9 cellular contexts compared by ENCODE assay signal in the genomic region with DNA sequence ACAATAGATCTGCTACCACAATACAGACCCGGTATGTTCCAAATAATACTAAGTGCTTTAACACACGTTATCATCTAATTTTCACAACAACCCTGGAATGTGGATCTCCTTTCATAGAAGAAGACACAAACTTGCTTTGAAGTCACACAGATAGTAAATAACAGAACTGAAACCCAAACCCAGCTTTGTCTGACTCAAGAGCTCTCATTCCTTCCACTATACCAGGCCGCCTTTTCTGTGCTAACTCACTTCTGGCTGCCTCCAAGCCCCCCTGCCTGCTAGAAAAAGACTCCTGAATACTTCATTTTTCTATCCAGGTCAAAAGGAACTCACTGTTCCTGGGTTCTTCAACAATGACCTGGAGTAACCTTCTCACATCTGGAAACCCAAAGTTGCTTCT. TPM values are rescaled to one million over a fixed set of nuclear protein-coding genes. Genes with fewer than 3 reads are reported as not detected.
A peak's percentile ranks its signal among the peaks of the same experiment; 100 is the strongest.
DNase-seq lines count a peak whose midpoint lies in the region; ATAC-seq and TF ChIP-seq lines count a peak whose summit lies in the region.
"Had no signal": no experiment of that assay in that cellular context is flagged by ENCODE, and none has a peak within 500 bp of the region (broad histone marks: within the 10 kb centered on the region; RNA-seq: fewer than 3 reads in every experiment).

No MANE protein-coding gene starts in this region.

- peak; percentile 77 for DNase-seq in GM12865 (ENCODE audit: low read depth)
- no peak for DNase-seq in activated CD4-positive, alpha-beta memory T cell treated with anti-CD3 and anti-CD28 coated beads, Interleukin-2, amount 10 ng/mL, durations not matched to agents 7 days and 5 days
- DNase-seq in naive thymus-derived CD8-positive, alpha-beta T cell, result no peak
- DNase-seq in NCI-H1930 (lab: John Stamatoyannopoulos, UW), result no peak
- no peak for DNase-seq in GOT3 (lab: John Stamatoyannopoulos, UW)
- no peak for DNase-seq in NCI-H146 treated with DMSO at 0.1 percent for 48 hours (lab: John Stamatoyannopoulos, UW; ENCODE audit: unreplicated experiment)
- no peak for DNase-seq in neuronal stem cell (ENCODE audit: low spot score)
- DNase-seq: NCI-H510A treated with DMSO at 0.1 percent for 48 hours had no signal

- H2AFZ ChIP-seq in neuronal stem cell (ENCODE audit: low read length), result no peak overlapping the region

- H3K9me3 ChIP-seq in neuronal stem cell (replicated peaks in 1 of 2; ENCODE audit: control insufficient read depth in 2 of 2, insufficient read depth in 1 of 2, low read depth in 1 of 2, low read length in 2 of 2), result peaks cover 0 to 1% of the 10 kb centered on the region in 2 donors

- H3K9me3 Mint-ChIP-seq in activated CD4-positive, alpha-beta memory T cell treated with anti-CD3 and anti-CD28 coated beads, Interleukin-2, amount 10 ng/mL, durations not matched to agents 7 days and 5 days, result no peaks in the 10 kb centered on the region
- peaks cover 0 to 3% (median 0%) of the 10 kb centered on the region in 9 donors for H3K9me3 Mint-ChIP-seq in naive thymus-derived CD8-positive, alpha-beta T cell

- no peaks in the 10 kb centered on the region for H3K27me3 ChIP-seq in neuronal stem cell (ENCODE audit: control insufficient read depth in 3 of 3, insufficient read depth in 3 of 3, low read depth in 1 of 3, low read length in 3 of 3)

- H3K14ac ChIP-seq in neuronal stem cell (ENCODE audit: low read length), result no peak overlapping the region

- no peak overlapping the region for H3K27ac ChIP-seq in neuronal stem cell (replicated peaks; ENCODE audit: low read length)

- CTCF ChIA-PET in activated CD4-positive, alpha-beta memory T cell treated with anti-CD3 and anti-CD28 coated beads, Interleukin-2, amount 10 ng/mL, durations not matched to agents 7 days and 5 days (lab: Charles Lee), result interaction anchor here (1.0 to 2.9 kb wide), 4 partner anchors 11 to 46 kb away, joined by 3 to 15 read pairs (median 4); a partner anchor contains a TSS

- TF ChIP-seq CTCF in GM12865 (IDR thresholded peaks at IDR 0.05; ENCODE audit: insufficient read depth, low read depth, low read length, missing control alignments), result no peak

- no peak overlapping the region for H3K23ac ChIP-seq in neuronal stem cell (ENCODE audit: low read depth, low read length, poor library complexity)

- H2AK5ac ChIP-seq in neuronal stem cell (ENCODE audit: low read depth, low read length), result no peak overlapping the region

- POLR2A ChIA-PET in activated CD4-positive, alpha-beta memory T cell treated with anti-CD3 and anti-CD28 coated beads, Interleukin-2, amount 10 ng/mL, durations not matched to agents 7 days and 5 days (lab: Charles Lee), result interaction anchor here (3.2 to 7.2 kb wide), 2 partner anchors 12 to 80 kb away, joined by 19 to 80 read pairs; a partner anchor contains a TSS
- POLR2A ChIA-PET in naive thymus-derived CD8-positive, alpha-beta T cell (lab: Charles Lee), result interaction anchor here (2.3 to 4.7 kb wide), 2 partner anchors 11 kb away, joined by 11 to 73 read pairs; no protein-coding TSS in a partner anchor

- H3K4ac ChIP-seq in neuronal stem cell (ENCODE audit: low read length), result no peak overlapping the region

- peaks cover 16 to 73% of the 10 kb centered on the region in 2 donors for H3K36me3 ChIP-seq in neuronal stem cell (replicated peaks in 1 of 2; ENCODE audit: control insufficient read depth in 2 of 2, insufficient read depth in 2 of 2, low read length in 2 of 2)

- no peak overlapping the region for H3K9ac ChIP-seq in neuronal stem cell (ENCODE audit: low read depth, low read length, poor library complexity)

- H3K79me1 ChIP-seq in neuronal stem cell (ENCODE audit: low read depth, low read length), result no peaks in the 10 kb centered on the region

- H3K18ac ChIP-seq in neuronal stem cell (ENCODE audit: low read length), result no peak overlapping the region

- H3K4me1 Mint-ChIP-seq in activated CD4-positive, alpha-beta memory T cell treated with anti-CD3 and anti-CD28 coated beads, Interleukin-2, amount 10 ng/mL, durations not matched to agents 7 days and 5 days, result peaks cover 52% of the 10 kb centered on the region
- peaks cover 59 to 90% (median 80%) of the 10 kb centered on the region in 4 donors for H3K4me1 Mint-ChIP-seq in naive thymus-derived CD8-positive, alpha-beta T cell

- H3K27ac Mint-ChIP-seq in activated CD4-positive, alpha-beta memory T cell treated with anti-CD3 and anti-CD28 coated beads, Interleukin-2, amount 10 ng/mL, durations not matched to agents 7 days and 5 days, result peak overlapping the region; percentile 95
- H3K27ac Mint-ChIP-seq in naive thymus-derived CD8-positive, alpha-beta T cell, result peak overlapping the region in 9 of 10 donors; percentile 92 to 99 (median 98)

- H2BK120ac ChIP-seq in neuronal stem cell (ENCODE audit: low read depth, low read length), result no peak overlapping the region

- peaks cover 53% of the 10 kb centered on the region for H3K36me3 Mint-ChIP-seq in activated CD4-positive, alpha-beta memory T cell treated with anti-CD3 and anti-CD28 coated beads, Interleukin-2, amount 10 ng/mL, durations not matched to agents 7 days and 5 days (ENCODE audit: low read depth)
- peaks cover 13 to 33% (median 28%) of the 10 kb centered on the region in 3 donors for H3K36me3 Mint-ChIP-seq in naive thymus-derived CD8-positive, alpha-beta T cell

- H3K4me3 ChIP-seq in GM12865 (ENCODE audit: low read depth, low read length) (no peak overlapping the region), neuronal stem cell (ENCODE audit: low read length in 2 of 2) (no peak overlapping the region)

- no CpG with 5 or more reads among the region's 3 CpGs for WGBS in neuronal stem cell (ENCODE audit: extremely low coverage in 2 of 2, insufficient read length in 2 of 2, insufficient replicate concordance in 1 of 2), 2 donors

- H2BK5ac ChIP-seq in neuronal stem cell (ENCODE audit: low read length), result no peak overlapping the region

- H3K4me2 ChIP-seq in neuronal stem cell (ENCODE audit: insufficient read depth, low read length, poor library complexity, severe bottlenecking), result no peak overlapping the region

- no peak overlapping the region for H3K4me3 Mint-ChIP-seq in activated CD4-positive, alpha-beta memory T cell treated with anti-CD3 and anti-CD28 coated beads, Interleukin-2, amount 10 ng/mL, durations not matched to agents 7 days and 5 days
- peak overlapping the region in 9 of 10 donors; percentile 52 to 88 (median 84) for H3K4me3 Mint-ChIP-seq in naive thymus-derived CD8-positive, alpha-beta T cell

- H3K27me3 Mint-ChIP-seq in activated CD4-positive, alpha-beta memory T cell treated with anti-CD3 and anti-CD28 coated beads, Interleukin-2, amount 10 ng/mL, durations not matched to agents 7 days and 5 days, result no peaks in the 10 kb centered on the region
- H3K27me3 Mint-ChIP-seq in naive thymus-derived CD8-positive, alpha-beta T cell, result no peaks in the 10 kb centered on the region

- peaks cover 2 to 14% of the 10 kb centered on the region in 2 donors for H3K4me1 ChIP-seq in neuronal stem cell (ENCODE audit: control insufficient read depth in 2 of 2, insufficient read depth in 1 of 2, low read depth in 1 of 2, low read length in 2 of 2)

- no peak overlapping the region for H4K91ac ChIP-seq in neuronal stem cell (ENCODE audit: low read depth, low read length, poor library complexity)

- no peak overlapping the region for H2BK15ac ChIP-seq in neuronal stem cell (ENCODE audit: low read length)

- peak; percentile 44 for ATAC-seq in HG02642 (IDR thresholded peaks at IDR 0.05; ENCODE audit: poor library complexity, unreplicated experiment)
- no peak for ATAC-seq in naive thymus-derived CD8-positive, alpha-beta T cell

- H4K8ac ChIP-seq in neuronal stem cell (ENCODE audit: low read depth, low read length), result no peak overlapping the region

- no peak overlapping the region for H2BK12ac ChIP-seq in neuronal stem cell (ENCODE audit: low read length)

RNA-seq across cellular contexts. Expression of a gene that starts 37.8 kb away (rescaled TPM):
- 1 to 10 TPM; 8.0 to 8.7 TPM for total RNA-seq in activated CD4-positive, alpha-beta memory T cell treated with anti-CD3 and anti-CD28 coated beads, Interleukin-2, amount 10 ng/mL, durations not matched to agents 7 days and 5 days
- total RNA-seq in naive thymus-derived CD8-positive, alpha-beta T cell, result 10 to 100 TPM; 13.6 to 16.7 TPM
- 1 to 10 TPM; 1.5 to 4.0 (median 2.3) TPM for polyA plus RNA-seq in naive thymus-derived CD8-positive, alpha-beta T cell
- polyA plus RNA-seq in neuronal stem cell (2013, experiment 1 of 2), result 20.1 TPM
- polyA plus RNA-seq in neuronal stem cell (2013, experiment 2 of 2), result 20.2 TPM

RNA-seq across cellular contexts. Expression of a gene that starts 46.0 kb away (rescaled TPM):
- 10 to 100 TPM; 34.7 to 34.9 TPM for total RNA-seq in activated CD4-positive, alpha-beta memory T cell treated with anti-CD3 and anti-CD28 coated beads, Interleukin-2, amount 10 ng/mL, durations not matched to agents 7 days and 5 days
- 10 to 100 TPM; 34.4 to 36.5 TPM for total RNA-seq in naive thymus-derived CD8-positive, alpha-beta T cell
- 10 to 100 TPM in 1 of 3 donors, 1 to 10 TPM in 2; 7.6 to 12.1 (median 8.4) TPM for polyA plus RNA-seq in naive thymus-derived CD8-positive, alpha-beta T cell
- 8.2 TPM for polyA plus RNA-seq in neuronal stem cell (2013, experiment 1 of 2)
- 8.1 TPM for polyA plus RNA-seq in neuronal stem cell (2013, experiment 2 of 2)

RNA-seq across cellular contexts. Expression of a gene that starts 55.8 kb away (rescaled TPM):
- total RNA-seq in activated CD4-positive, alpha-beta memory T cell treated with anti-CD3 and anti-CD28 coated beads, Interleukin-2, amount 10 ng/mL, durations not matched to agents 7 days and 5 days, result not detected
- under 1 TPM; 0.31 to 0.33 TPM for total RNA-seq in naive thymus-derived CD8-positive, alpha-beta T cell
- polyA plus RNA-seq in naive thymus-derived CD8-positive, alpha-beta T cell, result under 1 TPM in 1 of 3 donors, not detected in 2; 0.14 TPM
- 0.18 TPM for polyA plus RNA-seq in neuronal stem cell (2013, experiment 1 of 2)
- 0.14 TPM for polyA plus RNA-seq in neuronal stem cell (2013, experiment 2 of 2)
